ENCODE assay signal across 38 cellular contexts in the genomic region with DNA sequence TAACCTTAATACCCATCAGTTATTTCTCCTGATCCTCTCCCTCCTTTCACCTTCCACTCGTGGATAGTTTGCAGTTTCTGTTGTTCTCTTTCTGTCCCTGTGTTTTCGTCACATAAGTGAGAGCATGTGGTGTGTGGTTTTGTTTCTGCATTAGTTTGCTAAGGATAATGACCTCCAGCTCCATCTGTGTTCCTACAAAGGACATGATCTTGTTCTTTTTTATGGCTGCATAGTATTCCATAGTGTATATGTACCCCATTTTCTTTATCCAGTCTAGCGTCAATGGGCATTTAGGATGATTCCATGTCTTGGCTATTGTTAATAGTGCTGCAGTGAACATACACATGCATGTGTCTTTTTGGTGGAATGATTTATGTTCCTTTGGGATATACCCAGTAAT. TPM values are rescaled to one million over a fixed set of nuclear protein-coding genes. Genes with fewer than 3 reads are reported as not detected.
"Had no signal": no experiment of that assay in that cellular context is flagged by ENCODE, and none has a peak within 500 bp of the region (broad histone marks: within the 10 kb centered on the region; RNA-seq: fewer than 3 reads in every experiment).

No MANE protein-coding gene starts in this region.

- H3K27ac Mint-ChIP-seq: activated B cell treated with CpG ODN at 0.5 μM for 24 hours; activated CD4-positive, alpha-beta memory T cell treated with anti-CD3 and anti-CD28 coated beads for 36 hours; activated CD4-positive, alpha-beta T cell treated with anti-CD3 and anti-CD28 coated beads, Interleukin-2, amount 10 ng/mL, durations not matched to agents 24 days and 14 days; activated CD8-positive, alpha-beta T cell treated with anti-CD3 and anti-CD28 coated beads for 36 hours; activated naive CD4-positive, alpha-beta T cell treated with anti-CD3 and anti-CD28 coated beads for 36 hours; activated naive CD4-positive, alpha-beta T cell treated with anti-CD3 and anti-CD28 coated beads, Interleukin-2, amount 50 U/mL, for 72 hours; activated naive CD8-positive, alpha-beta T cell treated with anti-CD3 and anti-CD28 coated beads for 36 hours; activated T-cell treated with anti-CD3 and anti-CD28 coated beads, Interleukin-2, amount 50 U/mL, for 72 hours; activated T-helper 1 cell treated with anti-CD3 and anti-CD28 coated beads, Interleukin-12 subunit alpha, Interleukin-12 subunit beta, Interleukin-2, Interleukin-4 antibody, amounts not matched to agents 30 ng/mL and 10 ng/mL and 1 ng/mL, durations not matched to agents 14 hours and 24 hours and 36 hours; activated T-helper 17 cell treated with anti-CD3 and anti-CD28 coated beads, Interleukin-2, amount 50 U/mL, for 72 hours; T-helper 1 cell treated with Interleukin-12 subunit alpha and Interleukin-12 subunit beta and Interleukin-4 antibody, amounts not matched to agents 30 μg/mL and 1 μg/mL, for 36 hours; T-helper 2 cell treated with Interferon-gamma antibody and Interleukin-4, amounts not matched to agents 5 μg/mL and 100 μg/mL, for 36 hours had no signal

- H3K27ac ChIP-seq: adrenal gland, body of pancreas, brain microvascular endothelial cell, breast epithelium, VCaP had no signal

- H3K27me3 Mint-ChIP-seq: activated B cell treated with CpG ODN at 0.5 μM for 24 hours; activated CD4-positive, alpha-beta memory T cell treated with anti-CD3 and anti-CD28 coated beads for 36 hours; activated CD8-positive, alpha-beta T cell treated with anti-CD3 and anti-CD28 coated beads for 36 hours; activated naive CD8-positive, alpha-beta T cell treated with anti-CD3 and anti-CD28 coated beads for 36 hours; activated T-helper 17 cell treated with anti-CD3 and anti-CD28 coated beads, Interleukin-2, amount 50 U/mL, for 72 hours had no signal

- H3K36me3 ChIP-seq: brain microvascular endothelial cell, breast epithelium had no signal

- H3K9me3 Mint-ChIP-seq: activated B cell treated with CpG ODN at 0.5 μM for 24 hours; activated CD4-positive, alpha-beta memory T cell treated with anti-CD3 and anti-CD28 coated beads for 36 hours; activated CD4-positive, alpha-beta T cell treated with anti-CD3 and anti-CD28 coated beads, Interleukin-2, amount 10 ng/mL, durations not matched to agents 24 days and 14 days; activated CD8-positive, alpha-beta T cell treated with anti-CD3 and anti-CD28 coated beads for 36 hours; activated naive CD4-positive, alpha-beta T cell treated with anti-CD3 and anti-CD28 coated beads, Interleukin-2, amount 50 U/mL, for 72 hours; activated T-cell treated with anti-CD3 and anti-CD28 coated beads, Interleukin-2, amount 50 U/mL, for 4 hours; activated T-helper 1 cell treated with anti-CD3 and anti-CD28 coated beads, Interleukin-12 subunit alpha, Interleukin-12 subunit beta, Interleukin-2, Interleukin-4 antibody, amounts not matched to agents 30 ng/mL and 10 ng/mL and 1 ng/mL, durations not matched to agents 14 hours and 24 hours and 36 hours; activated T-helper 17 cell treated with anti-CD3 and anti-CD28 coated beads, Interleukin-2, amount 50 U/mL, for 72 hours; T-helper 1 cell treated with Interleukin-12 subunit alpha and Interleukin-12 subunit beta and Interleukin-4 antibody, amounts not matched to agents 30 μg/mL and 1 μg/mL, for 36 hours; T-helper 2 cell treated with Interferon-gamma antibody and Interleukin-4, amounts not matched to agents 5 μg/mL and 100 μg/mL, for 36 hours had no signal

- DNase-seq: activated B cell treated with CpG ODN at 0.5 μM for 24 hours; activated CD4-positive, alpha-beta memory T cell treated with anti-CD3 and anti-CD28 coated beads for 36 hours; activated CD4-positive, alpha-beta T cell treated with anti-CD3 and anti-CD28 coated beads for 4 hours; activated CD4-positive, alpha-beta T cell treated with anti-CD3 and anti-CD28 coated beads, Interleukin-2, amount 10 ng/mL, durations not matched to agents 24 days and 14 days; activated CD4-positive, alpha-beta T cell treated with anti-CD3 and anti-CD28 coated beads, Interleukin-2, amount 50 U/mL, for 1 hour; activated CD4-positive, alpha-beta T cell treated with anti-CD3 and anti-CD28 coated beads, Interleukin-2, amount 50 U/mL, for 4 hours; activated CD4-positive, CD25-positive, alpha-beta regulatory T cell treated with anti-CD3 and anti-CD28 coated beads, Interleukin-2, amount 50 U/mL, for 72 hours; activated CD8-positive, alpha-beta memory T cell treated with anti-CD3 and anti-CD28 coated beads, Interleukin-2, amount 50 U/mL, for 4 hours; activated CD8-positive, alpha-beta T cell treated with anti-CD3 and anti-CD28 coated beads for 36 hours; activated effector memory CD4-positive, alpha-beta T cell treated with anti-CD3 and anti-CD28 coated beads, Interleukin-2, amount 50 U/mL, for 16 hours; activated gamma-delta T cell treated with Interleukin-2 at 50 U/mL for 16 hours; activated naive CD4-positive, alpha-beta T cell; activated naive CD4-positive, alpha-beta T cell treated with anti-CD3 and anti-CD28 coated beads for 36 hours; activated naive CD4-positive, alpha-beta T cell treated with anti-CD3 and anti-CD28 coated beads, Interleukin-2, amount 50 U/mL, for 16 hours; activated naive CD8-positive, alpha-beta T cell treated with anti-CD3 and anti-CD28 coated beads for 36 hours; activated T-cell treated with anti-CD3 and anti-CD28 coated beads for 4 hours; activated T-cell treated with anti-CD3 and anti-CD28 coated beads, Interleukin-2, amount 50 U/mL, for 1 hour; activated T-cell treated with anti-CD3 and anti-CD28 coated beads, Interleukin-2, amount 50 U/mL, for 4 hours; activated T-cell treated with anti-CD3 and anti-CD28 coated beads, Interleukin-2, amount 50 U/mL, for 72 hours; adrenal gland; amniotic stem cell; aorta; body of pancreas; brain microvascular endothelial cell; central memory CD4-positive, alpha-beta T cell; T-helper 2 cell; T-helper 9 cell had no signal

- H3K9me3 ChIP-seq: adrenal gland, body of pancreas, breast epithelium had no signal

- FAIRE-seq: astrocyte had no signal

- H3K4me3 ChIP-seq: adrenal gland, body of pancreas, breast epithelium had no signal

- H3K36me3 Mint-ChIP-seq: activated CD4-positive, alpha-beta memory T cell treated with anti-CD3 and anti-CD28 coated beads for 36 hours; activated naive CD4-positive, alpha-beta T cell treated with anti-CD3 and anti-CD28 coated beads, Interleukin-2, amount 50 U/mL, for 72 hours had no signal

- ATAC-seq: activated CD8-positive, alpha-beta T cell treated with anti-CD3 and anti-CD28 coated beads for 36 hours; activated naive CD4-positive, alpha-beta T cell treated with anti-CD3 and anti-CD28 coated beads, Interleukin-2, amount 50 U/mL, for 72 hours; activated T-cell treated with anti-CD3 and anti-CD28 coated beads, Interleukin-2, amount 50 U/mL, for 4 hours; activated T-cell treated with anti-CD3 and anti-CD28 coated beads, Interleukin-2, amount 50 U/mL, for 72 hours; activated T-helper 17 cell treated with anti-CD3 and anti-CD28 coated beads, Interleukin-2, amount 50 U/mL, for 72 hours; body of pancreas had no signal

- H3K4me1 Mint-ChIP-seq: activated B cell treated with CpG ODN at 0.5 μM for 24 hours; activated CD4-positive, alpha-beta T cell treated with anti-CD3 and anti-CD28 coated beads, Interleukin-2, amount 10 ng/mL, durations not matched to agents 24 days and 14 days; activated naive CD8-positive, alpha-beta T cell treated with anti-CD3 and anti-CD28 coated beads for 36 hours; activated T-helper 17 cell treated with anti-CD3 and anti-CD28 coated beads, Interleukin-2, amount 50 U/mL, for 72 hours had no signal

- H3K4me3 Mint-ChIP-seq: activated B cell treated with CpG ODN at 0.5 μM for 24 hours; activated CD4-positive, alpha-beta memory T cell treated with anti-CD3 and anti-CD28 coated beads for 36 hours; activated CD4-positive, alpha-beta T cell treated with anti-CD3 and anti-CD28 coated beads, Interleukin-2, amount 10 ng/mL, durations not matched to agents 24 days and 14 days; activated CD8-positive, alpha-beta T cell treated with anti-CD3 and anti-CD28 coated beads for 36 hours; activated naive CD4-positive, alpha-beta T cell treated with anti-CD3 and anti-CD28 coated beads for 36 hours; activated naive CD8-positive, alpha-beta T cell treated with anti-CD3 and anti-CD28 coated beads for 36 hours; activated T-cell treated with anti-CD3 and anti-CD28 coated beads, Interleukin-2, amount 50 U/mL, for 4 hours; activated T-cell treated with anti-CD3 and anti-CD28 coated beads, Interleukin-2, amount 50 U/mL, for 72 hours; activated T-helper 1 cell treated with anti-CD3 and anti-CD28 coated beads, Interleukin-12 subunit alpha, Interleukin-12 subunit beta, Interleukin-2, Interleukin-4 antibody, amounts not matched to agents 30 ng/mL and 10 ng/mL and 1 ng/mL, durations not matched to agents 14 hours and 24 hours and 36 hours; activated T-helper 17 cell treated with anti-CD3 and anti-CD28 coated beads, Interleukin-2, amount 50 U/mL, for 72 hours; T-helper 1 cell treated with Interleukin-12 subunit alpha and Interleukin-12 subunit beta and Interleukin-4 antibody, amounts not matched to agents 30 μg/mL and 1 μg/mL, for 36 hours; T-helper 2 cell treated with Interferon-gamma antibody and Interleukin-4, amounts not matched to agents 5 μg/mL and 100 μg/mL, for 36 hours had no signal

- H3K4me1 ChIP-seq: breast epithelium had no signal

RNA-seq across cellular contexts. Expression of gene GPR25, which starts 36.6 kb away (rescaled TPM):
- total RNA-seq: activated CD4-positive, alpha-beta memory T cell treated with anti-CD3 and anti-CD28 coated beads for 36 hours; activated CD4-positive, alpha-beta T cell treated with anti-CD3 and anti-CD28 coated beads, Interleukin-2, amount 10 ng/mL, durations not matched to agents 24 days and 14 days; activated CD8-positive, alpha-beta memory T cell treated with anti-CD3 and anti-CD28 coated beads for 36 hours; activated naive CD4-positive, alpha-beta T cell treated with anti-CD3 and anti-CD28 coated beads for 36 hours; activated naive CD4-positive, alpha-beta T cell treated with anti-CD3 and anti-CD28 coated beads, Interleukin-2, amount 50 U/mL, for 72 hours; activated naive CD8-positive, alpha-beta T cell treated with anti-CD3 and anti-CD28 coated beads for 36 hours; activated T-cell treated with anti-CD3 and anti-CD28 coated beads, Interleukin-2, amount 50 U/mL, for 72 hours; activated T-helper 1 cell treated with anti-CD3 and anti-CD28 coated beads, Interleukin-12 subunit alpha, Interleukin-12 subunit beta, Interleukin-2, Interleukin-4 antibody, amounts not matched to agents 30 ng/mL and 10 ng/mL and 1 ng/mL, durations not matched to agents 14 hours and 24 hours and 36 hours; aorta; astrocyte; cardiac septum; cerebellum had no signal

RNA-seq across cellular contexts. Expression of gene INAVA, which starts 58.5 kb away (rescaled TPM):
- total RNA-seq: activated CD4-positive, alpha-beta memory T cell treated with anti-CD3 and anti-CD28 coated beads for 36 hours; activated CD4-positive, alpha-beta T cell treated with anti-CD3 and anti-CD28 coated beads, Interleukin-2, amount 10 ng/mL, durations not matched to agents 24 days and 14 days; activated CD8-positive, alpha-beta T cell treated with anti-CD3 and anti-CD28 coated beads for 36 hours; activated naive CD4-positive, alpha-beta T cell treated with anti-CD3 and anti-CD28 coated beads for 36 hours; activated T-cell treated with anti-CD3 and anti-CD28 coated beads, Interleukin-2, amount 50 U/mL, for 72 hours had no signal
